In the genomic region with DNA sequence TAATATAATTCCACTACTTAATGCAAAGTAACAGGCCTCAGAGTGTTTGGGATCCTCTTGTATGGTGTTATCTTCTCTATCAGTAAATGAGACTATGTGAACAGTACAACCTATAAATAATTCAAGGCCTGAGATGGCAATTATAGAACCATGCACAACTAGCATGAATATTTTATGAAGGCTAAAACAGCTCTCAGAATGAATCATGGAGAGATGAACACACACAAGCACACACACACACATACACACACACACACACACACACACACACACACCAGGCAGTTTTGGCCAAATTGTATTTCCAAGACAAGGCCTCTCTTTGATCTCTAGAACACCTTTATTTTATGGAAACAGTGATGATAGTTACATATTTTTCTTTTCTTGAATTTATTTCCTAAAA, we compare ENCODE assay signal across 8 cellular contexts.
DNase-seq lines count a peak whose midpoint lies in the region; ATAC-seq, FAIRE-seq and TF ChIP-seq lines count a peak whose summit lies in the region.

No MANE protein-coding gene starts in this region.

- intact Hi-C loops in heart right ventricle (cut with DNase I) = loop anchor here in 5 of 10 donors (5.0 to 10.0 kb wide), 4 partner anchors 70 to 227 kb away; a partner anchor contains a TSS
- intact Hi-C loops in Right ventricle myocardium inferior (cut with DNase I) = loop anchor here (5.0 to 10.0 kb wide), 2 partner anchors 98 to 220 kb away; a partner anchor contains a TSS
- intact Hi-C loops in tibial artery (cut with DNase I; ENCODE audit: low total_unique reads) = no loop called here

- H3K27ac ChIP-seq in heart right ventricle = peak overlapping the region in 9 of 10 donors; percentile 47 to 86 (median 70)
- no peak overlapping the region for H3K27ac ChIP-seq in SJCRH30
- H3K27ac ChIP-seq in foreskin keratinocyte = no peak overlapping the region
- H3K27ac ChIP-seq in tibial artery = peak overlapping the region; percentile 48 to 60

- peaks cover 0 to 53% (median 37%) of the 10 kb centered on the region in 9 donors for H3K4me1 ChIP-seq in heart right ventricle
- peaks cover 15% of the 10 kb centered on the region for H3K4me1 ChIP-seq in SJCRH30
- peaks cover 6% of the 10 kb centered on the region for H3K4me1 ChIP-seq in foreskin keratinocyte
- peaks cover 0 to 94% (median 42%) of the 10 kb centered on the region in 4 donors for H3K4me1 ChIP-seq in tibial artery

- H3K4me3 ChIP-seq in heart right ventricle = peak overlapping the region in 5 of 10 donors; percentile 16 to 34 (median 28)
- H3K4me3 ChIP-seq in SJCRH30 = no peak overlapping the region
- peak overlapping the region; percentile 24 to 33 for H3K4me3 ChIP-seq in tibial artery

- DNase-seq in heart right ventricle = no peak
- DNase-seq in Right ventricle myocardium inferior (ENCODE audit: missing footprints) = no peak
- peak; percentile 10 to 57 for DNase-seq in SJCRH30
- DNase-seq in foreskin keratinocyte = no peak
- DNase-seq in tibial artery = no peak
- DNase-seq in NCI-H128 (lab: John Stamatoyannopoulos, UW; ENCODE audit: unreplicated experiment) = no peak
- no peak for DNase-seq in D721Med (ENCODE audit: insufficient read length, low spot score)
- DNase-seq in NCI-H2081 treated with DMSO at 0.1 percent for 48 hours (lab: John Stamatoyannopoulos, UW) = no peak

- TF ChIP-seq CTCF in heart right ventricle (IDR thresholded peaks at IDR 0.05) = no peak
- TF ChIP-seq CTCF in foreskin keratinocyte (conservative IDR thresholded peaks at IDR 0.05) = no peak
- TF ChIP-seq CTCF in tibial artery (IDR thresholded peaks at IDR 0.05) = no peak
- TF ChIP-seq CTCF in D721Med (IDR thresholded peaks at IDR 0.05; ENCODE audit: insufficient read depth, missing control alignments) = no peak

- H3K9me3 ChIP-seq in heart right ventricle (no peaks in the 10 kb centered on the region), SJCRH30 (replicated peaks) (no peaks in the 10 kb centered on the region), tibial artery (no peaks in the 10 kb centered on the region)

- no peak for FAIRE-seq in D721Med (lab: Jason Lieb, UNC)

- peak in 1 of 8 donors; percentile 5 for ATAC-seq in heart right ventricle
- ATAC-seq in Right ventricle myocardium inferior = no peak
- ATAC-seq in foreskin keratinocyte = peak; percentile 23

- H3K36me3 ChIP-seq in heart right ventricle (no peaks in the 10 kb centered on the region), SJCRH30 (no peaks in the 10 kb centered on the region), tibial artery (no peaks in the 10 kb centered on the region)

- no peaks in the 10 kb centered on the region for H3K27me3 ChIP-seq in heart right ventricle
- H3K27me3 ChIP-seq in SJCRH30 = no peaks in the 10 kb centered on the region
- no peaks in the 10 kb centered on the region for H3K27me3 ChIP-seq in foreskin keratinocyte
- no peaks in the 10 kb centered on the region for H3K27me3 ChIP-seq in tibial artery

Comparison
In these comparisons a context has a peak if more than half of its experiments do, and no peak if none do; other contexts are left out.
1. DNase-seq: peak in SJCRH30 (2 of 2); none in heart right ventricle (0 of 2), Right ventricle myocardium inferior (single experiment), foreskin keratinocyte (0 of 2), tibial artery (0 of 2), NCI-H128 (single experiment), D721Med (single experiment) and NCI-H2081 treated with DMSO at 0.1 percent for 48 hours (single experiment).
2. H3K27ac ChIP-seq: peak in heart right ventricle (9 of 10) and tibial artery (2 of 2); none in SJCRH30 (single experiment) and foreskin keratinocyte (single experiment).